8 cellular contexts compared by ENCODE assay signal in the genomic region with DNA sequence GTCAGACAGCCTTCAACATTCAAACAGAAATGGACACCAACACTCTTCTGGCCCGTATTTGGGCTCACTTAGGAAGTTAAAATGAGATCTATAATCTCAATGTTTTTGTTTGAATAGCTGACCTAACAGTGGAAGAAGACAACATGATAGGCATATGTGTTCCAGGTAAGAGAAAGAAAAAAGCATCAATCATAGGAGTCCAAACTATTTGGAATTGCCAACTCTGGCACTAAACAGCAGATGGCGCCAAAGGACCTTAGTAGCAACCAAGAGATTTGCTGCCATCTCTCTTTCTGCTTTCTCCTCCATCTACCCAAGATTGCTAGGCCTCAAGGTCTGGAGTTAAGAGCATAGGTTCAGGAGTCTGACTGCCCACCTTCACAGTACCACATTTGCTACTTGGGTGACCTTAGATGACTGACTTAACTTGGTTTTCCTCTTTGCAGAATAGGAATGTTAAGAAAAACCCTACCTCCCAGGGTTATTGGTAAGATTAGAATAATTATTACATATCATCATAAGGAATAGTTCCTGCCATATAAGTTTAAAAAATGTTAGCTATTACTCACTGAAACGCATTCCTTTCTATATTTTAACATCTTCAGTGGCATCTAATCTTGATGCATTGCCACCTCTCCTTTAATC. TPM values are rescaled to one million over a fixed set of nuclear protein-coding genes. Genes with fewer than 3 reads are reported as not detected.
DNase-seq lines count a peak whose midpoint lies in the region; ATAC-seq and TF ChIP-seq lines count a peak whose summit lies in the region.

No MANE protein-coding gene starts in this region.

- no peak for TF ChIP-seq POLR2A in thyroid gland (IDR thresholded peaks at IDR 0.05)

- ATAC-seq in HG02763 (IDR thresholded peaks at IDR 0.05; ENCODE audit: unreplicated experiment): no peak

- H3K9me3 ChIP-seq in thyroid gland: no peaks in the 10 kb centered on the region

- no peaks in the 10 kb centered on the region for H3K27me3 ChIP-seq in thyroid gland

- no peak overlapping the region for H3K27ac ChIP-seq in thyroid gland

- TF ChIP-seq CTCF in LNCaP clone FGC (IDR thresholded peaks at IDR 0.05; ENCODE audit: control insufficient read depth, extremely low read depth, insufficient read depth) (peak; percentile 90), osteocyte (IDR thresholded peaks at IDR 0.05) (peak; percentile 92), thyroid gland (IDR thresholded peaks at IDR 0.05) (peak; percentile 49 to 88 (median 84))

- intact Hi-C loops in thyroid gland (cut with DNase I): loop anchor here (5.0 kb wide), 2 partner anchors 243 to 418 kb away; no protein-coding TSS in a partner anchor

- peaks cover 22% of the 10 kb centered on the region for H3K27me3 Mint-ChIP-seq in osteocyte (ENCODE audit: unreplicated experiment)

- no peak overlapping the region for H3K27ac Mint-ChIP-seq in osteocyte (ENCODE audit: unreplicated experiment)

- no peaks in the 10 kb centered on the region for H3K36me3 ChIP-seq in thyroid gland

- no peak overlapping the region for H3K4me3 ChIP-seq in LNCaP clone FGC (ENCODE audit: low read depth, low read length)
- H3K4me3 ChIP-seq in thyroid gland (replicated peaks in 1 of 3): no peak overlapping the region

- H3K9me3 Mint-ChIP-seq in osteocyte (ENCODE audit: unreplicated experiment): peaks cover 7% of the 10 kb centered on the region

- peak; percentile 75 for DNase-seq in EH (ENCODE audit: low read depth)
- peak; percentile 63 for DNase-seq in LNCaP clone FGC (ENCODE audit: low read depth)
- DNase-seq in RPMI8226: peak; percentile 82
- DNase-seq in activated T-helper 9 cell treated with anti-CD3 and anti-CD28 coated beads, Interleukin-2, amount 50 U/mL, for 16 hours (ENCODE audit: low read depth): peak; percentile 51
- peak; percentile 45 for DNase-seq in foreskin melanocyte
- no peak for DNase-seq in osteocyte (ENCODE audit: extremely low spot score, unreplicated experiment)
- peak; percentile 77 to 80 for DNase-seq in thyroid gland

- H3K4me1 ChIP-seq in thyroid gland: no peaks in the 10 kb centered on the region

- WGBS in thyroid gland, 2 donors: 19 to 21% methylated on average over 3 of the region's 3 CpGs

- peaks cover 2% of the 10 kb centered on the region for H3K36me3 Mint-ChIP-seq in osteocyte (ENCODE audit: unreplicated experiment)

- H3K4me1 Mint-ChIP-seq in osteocyte (ENCODE audit: unreplicated experiment): no peaks in the 10 kb centered on the region

- H3K4me3 Mint-ChIP-seq in osteocyte (ENCODE audit: unreplicated experiment): no peak overlapping the region

RNA-seq across cellular contexts. Expression of a gene that starts 30.2 kb away (rescaled TPM):
- total RNA-seq in osteocyte: 30.8 and 31.1 TPM in 2 replicates
- 10 to 100 TPM; 28.5 to 37.6 (median 32.8) TPM for total RNA-seq in thyroid gland
